1 cellular context compared by ENCODE assay signal in genomic region chr21:32298658-32299081, GRCh38.
TF ChIP-seq lines count a peak whose summit lies in the region.

Gene MRAP, plus strand, starts transcription at chr21:32298855. Its CDS starts 117 bp downstream, at chr21:32298972.

TF ChIP-seq in K562, 482 proteins besides CTCF, POLR2A, EP300 and RAD21:
- TF ChIP-seq THRA (IDR thresholded peaks at IDR 0.05), result no peak
- no peak for TF ChIP-seq ZSCAN29 (IDR thresholded peaks at IDR 0.05)
- no peak for TF ChIP-seq FOXP4 (CRISPR knock-in tag; IDR thresholded peaks at IDR 0.05; ENCODE audit: borderline replicate concordance)
- TF ChIP-seq ZNF79 (CRISPR knock-in tag; IDR thresholded peaks at IDR 0.05; ENCODE audit: low read depth), result no peak
- peak; percentile 64 for TF ChIP-seq CBFA2T3 (IDR thresholded peaks at IDR 0.05)
- 0 out of 2 replicates have a peak, but pooled peaks have one; percentile 14 for TF ChIP-seq ARID1B (IDR thresholded peaks at IDR 0.05)
- TF ChIP-seq BMI1 (IDR thresholded peaks at IDR 0.05; ENCODE audit: low read length), result no peak
- TF ChIP-seq MTF1 (CRISPR knock-in tag; IDR thresholded peaks at IDR 0.05; ENCODE audit: borderline replicate concordance), result no peak
- no peak for TF ChIP-seq MYNN (IDR thresholded peaks at IDR 0.05)
- TF ChIP-seq MYNN (CRISPR knock-in tag; IDR thresholded peaks at IDR 0.05), result 0 out of 2 replicates have a peak, but pooled peaks have one; percentile 21
- TF ChIP-seq CBFA2T2 (conservative IDR thresholded peaks at IDR 0.05), result 0 out of 2 replicates have a peak, but pooled peaks have one; percentile 30
- TF ChIP-seq HMGN3 (IDR thresholded peaks at IDR 0.05; ENCODE audit: borderline replicate concordance, extremely low read depth, insufficient read length, low read depth, low read length), result no peak
- TF ChIP-seq TCF3 (CRISPR knock-in tag; IDR thresholded peaks at IDR 0.05), result peak; percentile 46
- no peak for TF ChIP-seq ID3 (CRISPR knock-in tag; IDR thresholded peaks at IDR 0.05)
- TF ChIP-seq ID3 (tag; IDR thresholded peaks at IDR 0.05), result peak; percentile 82
- TF ChIP-seq SP1 (CRISPR knock-in tag; IDR thresholded peaks at IDR 0.05), result no peak
- TF ChIP-seq FOXK2 (conservative IDR thresholded peaks at IDR 0.05 in 1 of 2, IDR thresholded peaks at IDR 0.05 in 1 of 2; ENCODE audit: low read depth in 2 of 2), result no peak
- no peak for TF ChIP-seq SPI1 (IDR thresholded peaks at IDR 0.05; ENCODE audit: borderline replicate concordance, low read depth, low read length)
- peak; percentile 23; the same call in 1 of the 2 replicates for TF ChIP-seq TAL1 (IDR thresholded peaks at IDR 0.05)
